9 cellular contexts compared by ENCODE assay signal in the genomic region with DNA sequence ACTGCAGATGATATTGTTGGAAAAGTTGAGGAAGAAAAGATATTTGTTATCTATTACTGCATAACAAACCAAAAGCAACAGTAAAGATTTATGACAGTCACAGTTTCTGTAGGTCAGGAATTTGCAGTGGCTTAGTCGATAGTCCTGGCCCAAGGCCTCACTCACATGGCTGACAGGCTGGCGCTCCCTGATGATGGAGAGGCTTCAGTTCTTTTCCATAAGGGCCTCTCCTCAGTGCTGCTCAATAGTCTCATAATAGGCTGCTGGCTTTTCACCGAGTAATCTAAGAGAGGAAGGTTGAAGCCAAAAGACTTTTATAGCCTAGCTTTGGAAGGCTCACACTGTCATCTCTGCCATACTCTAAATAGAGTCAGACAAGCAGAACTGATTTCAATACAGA. TPM values are rescaled to one million over a fixed set of nuclear protein-coding genes. Genes with fewer than 3 reads are reported as not detected.
A peak's percentile ranks its signal among the peaks of the same experiment; 100 is the strongest.
DNase-seq lines count a peak whose midpoint lies in the region; ATAC-seq and TF ChIP-seq lines count a peak whose summit lies in the region.
"Had no signal": no experiment of that assay in that cellular context is flagged by ENCODE, and none has a peak within 500 bp of the region (broad histone marks: within the 10 kb centered on the region; RNA-seq: fewer than 3 reads in every experiment).

No MANE protein-coding gene starts in this region.

- no peaks in the 10 kb centered on the region for H3K36me3 Mint-ChIP-seq in natural killer cell
- H3K36me3 Mint-ChIP-seq in effector memory CD8-positive, alpha-beta T cell (ENCODE audit: insufficient read depth): peaks cover 5% of the 10 kb centered on the region

- TF ChIP-seq CTCF in tibial nerve (IDR thresholded peaks at IDR 0.05) (no peak), natural killer cell (IDR thresholded peaks at IDR 0.05) (no peak)

- no peaks in the 10 kb centered on the region for H3K9me3 ChIP-seq in tibial nerve

- peak overlapping the region in 3 of 4 donors; percentile 21 to 45 (median 42) for H3K27ac ChIP-seq in tibial nerve

- WGBS in tibial nerve, 2 donors: 32 to 34% methylated on average over 3 of the region's 3 CpGs

- H3K4me3 Mint-ChIP-seq in natural killer cell: no peak overlapping the region
- H3K4me3 Mint-ChIP-seq in effector memory CD8-positive, alpha-beta T cell: no peak overlapping the region
- H3K4me3 Mint-ChIP-seq: activated CD4-positive, alpha-beta T cell treated with anti-CD3 and anti-CD28 coated beads, Interleukin-2, amount 10 ng/mL, durations not matched to agents 24 days and 14 days had no signal

- no peaks in the 10 kb centered on the region for H3K27me3 ChIP-seq in tibial nerve

- no peak overlapping the region for H3K4me3 ChIP-seq in tibial nerve

- H3K4me1 ChIP-seq in tibial nerve: peaks cover 0 to 92% (median 39%) of the 10 kb centered on the region in 4 donors

- DNase-seq in NCI-H1417 (lab: John Stamatoyannopoulos, UW) (peak; percentile 7 to 44 (median 26)), NCI-H1417 treated with DMSO at 0.1 percent for 48 hours (lab: John Stamatoyannopoulos, UW) (no peak), NCI-H2196 treated with DMSO at 0.1 percent for 48 hours (lab: John Stamatoyannopoulos, UW; ENCODE audit: unreplicated experiment) (peak; percentile 7), left ventricle myocardium superior (peak; percentile 55), tibial nerve (ENCODE audit: low spot score in 2 of 2) (no peak), natural killer cell (no peak), GM19240 (ENCODE audit: insufficient read length, low spot score) (no peak)
- DNase-seq in effector memory CD8-positive, alpha-beta T cell: no peak
- DNase-seq: activated CD4-positive, alpha-beta T cell treated with anti-CD3 and anti-CD28 coated beads, Interleukin-2, amount 10 ng/mL, durations not matched to agents 24 days and 14 days had no signal

- H3K27ac Mint-ChIP-seq in natural killer cell: peak overlapping the region in 1 of 2 donors; percentile 56
- peak overlapping the region in 1 of 2 donors; percentile 22 for H3K27ac Mint-ChIP-seq in effector memory CD8-positive, alpha-beta T cell
- H3K27ac Mint-ChIP-seq: activated CD4-positive, alpha-beta T cell treated with anti-CD3 and anti-CD28 coated beads, Interleukin-2, amount 10 ng/mL, durations not matched to agents 24 days and 14 days had no signal

- TF ChIP-seq EP300 in tibial nerve (IDR thresholded peaks at IDR 0.05): no peak

- TF ChIP-seq POLR2A in tibial nerve (IDR thresholded peaks at IDR 0.05): no peak

- no peaks in the 10 kb centered on the region for H3K27me3 Mint-ChIP-seq in natural killer cell (ENCODE audit: low read depth in 2 of 2)
- no peaks in the 10 kb centered on the region for H3K27me3 Mint-ChIP-seq in effector memory CD8-positive, alpha-beta T cell
- H3K27me3 Mint-ChIP-seq: activated CD4-positive, alpha-beta T cell treated with anti-CD3 and anti-CD28 coated beads, Interleukin-2, amount 10 ng/mL, durations not matched to agents 24 days and 14 days had no signal

- H3K36me3 ChIP-seq in tibial nerve: no peaks in the 10 kb centered on the region

- intact Hi-C loops in left ventricle myocardium superior (cut with micrococcal nuclease): no loop called here
- intact Hi-C loops in natural killer cell (cut with micrococcal nuclease): no loop called here

- peaks cover 77 to 82% of the 10 kb centered on the region in 2 donors for H3K4me1 Mint-ChIP-seq in natural killer cell
- peaks cover 54 to 81% of the 10 kb centered on the region in 2 donors for H3K4me1 Mint-ChIP-seq in effector memory CD8-positive, alpha-beta T cell (ENCODE audit: low read depth in 2 of 2)

- no peaks in the 10 kb centered on the region for H3K9me3 Mint-ChIP-seq in natural killer cell
- no peaks in the 10 kb centered on the region for H3K9me3 Mint-ChIP-seq in effector memory CD8-positive, alpha-beta T cell
- H3K9me3 Mint-ChIP-seq: activated CD4-positive, alpha-beta T cell treated with anti-CD3 and anti-CD28 coated beads, Interleukin-2, amount 10 ng/mL, durations not matched to agents 24 days and 14 days had no signal

- ATAC-seq in left ventricle myocardium superior (peak; percentile 89), natural killer cell (no peak)
- no peak for ATAC-seq in effector memory CD8-positive, alpha-beta T cell (replicated peaks)

RNA-seq across cellular contexts. Expression of gene IREB2, which starts 17.7 kb away (rescaled TPM):
- total RNA-seq in left ventricle myocardium superior (25.2 TPM), tibial nerve (10 to 100 TPM; 32.4 to 45.9 (median 42.4) TPM), natural killer cell (100 to 1,000 TPM in 1 of 3 donors, 10 to 100 TPM in 2; 84.9 to 121 (median 99.0) TPM)

RNA-seq across cellular contexts. Expression of gene HYKK, which starts 51.6 kb away (rescaled TPM):
- 6.3 TPM for total RNA-seq in left ventricle myocardium superior
- 10 to 100 TPM in 2 of 4 donors, 1 to 10 TPM in 2; 8.0 to 31.9 (median 10.2) TPM for total RNA-seq in tibial nerve
- total RNA-seq in natural killer cell: under 1 TPM in 1 of 3 donors, not detected in 2; 0.32 TPM

Comparison
In these comparisons a context has a peak if more than half of its experiments do, and no peak if none do; other contexts are left out.
1. DNase-seq: peak in NCI-H1417 (3 of 3), NCI-H2196 treated with DMSO at 0.1 percent for 48 hours (single experiment) and left ventricle myocardium superior (single experiment); none in NCI-H1417 treated with DMSO at 0.1 percent for 48 hours (single experiment), tibial nerve (0 of 2), natural killer cell (single experiment), effector memory CD8-positive, alpha-beta T cell (0 of 3) and GM19240 (single experiment).